ENCODE assay signal across 2 cellular contexts in the genomic region with DNA sequence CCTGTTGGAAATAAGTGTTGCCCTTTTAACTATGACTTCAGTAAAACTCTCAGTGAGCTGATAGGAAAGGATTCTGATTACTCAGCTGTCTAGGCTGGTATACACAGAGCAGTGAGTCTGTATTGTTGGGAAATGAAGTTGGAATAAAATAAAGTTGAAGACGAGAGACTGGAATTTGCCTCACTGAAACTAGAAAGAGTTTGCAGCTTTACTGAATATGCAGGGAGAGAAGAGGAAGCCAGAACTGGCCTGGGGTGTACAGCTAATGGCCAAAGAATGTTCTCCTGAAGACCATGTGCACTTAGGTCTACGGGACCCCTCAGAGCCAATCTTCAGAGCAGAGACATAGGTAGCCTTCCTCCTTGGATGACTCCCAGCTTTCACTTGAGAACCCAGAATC.
TF ChIP-seq lines count a peak whose summit lies in the region.

No MANE protein-coding gene starts in this region.

TF ChIP-seq in liver, 16 proteins besides CTCF, POLR2A, EP300 and RAD21:
- TF ChIP-seq HNF4A (conservative IDR thresholded peaks at IDR 0.05) (peak in 1 of 2 donors; percentile 25), SP1 (IDR thresholded peaks at IDR 0.05) (no peak), EGR1 (IDR thresholded peaks at IDR 0.05; ENCODE audit: low read depth in 2 of 2) (no peak), RXRA (IDR thresholded peaks at IDR 0.05) (peak in 1 of 2 donors; percentile 28), HNF4G (IDR thresholded peaks at IDR 0.05) (no peak), NR2F2 (IDR thresholded peaks at IDR 0.05) (no peak), FOXA1 (IDR thresholded peaks at IDR 0.05) (no peak), FOXA2 (IDR thresholded peaks at IDR 0.05) (no peak), JUND (IDR thresholded peaks at IDR 0.05) (no peak), YY1 (IDR thresholded peaks at IDR 0.05) (no peak)
- TF ChIP-seq, protein P1, sequence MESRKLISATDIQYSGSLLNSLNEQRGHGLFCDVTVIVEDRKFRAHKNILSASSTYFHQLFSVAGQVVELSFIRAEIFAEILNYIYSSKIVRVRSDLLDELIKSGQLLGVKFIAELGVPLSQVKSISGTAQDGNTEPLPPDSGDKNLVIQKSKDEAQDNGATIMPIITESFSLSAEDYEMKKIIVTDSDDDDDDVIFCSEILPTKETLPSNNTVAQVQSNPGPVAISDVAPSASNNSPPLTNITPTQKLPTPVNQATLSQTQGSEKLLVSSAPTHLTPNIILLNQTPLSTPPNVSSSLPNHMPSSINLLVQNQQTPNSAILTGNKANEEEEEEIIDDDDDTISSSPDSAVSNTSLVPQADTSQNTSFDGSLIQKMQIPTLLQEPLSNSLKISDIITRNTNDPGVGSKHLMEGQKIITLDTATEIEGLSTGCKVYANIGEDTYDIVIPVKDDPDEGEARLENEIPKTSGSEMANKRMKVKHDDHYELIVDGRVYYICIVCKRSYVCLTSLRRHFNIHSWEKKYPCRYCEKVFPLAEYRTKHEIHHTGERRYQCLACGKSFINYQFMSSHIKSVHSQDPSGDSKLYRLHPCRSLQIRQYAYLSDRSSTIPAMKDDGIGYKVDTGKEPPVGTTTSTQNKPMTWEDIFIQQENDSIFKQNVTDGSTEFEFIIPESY (IDR thresholded peaks at IDR 0.05) = no peak
- TF ChIP-seq, protein P2, sequence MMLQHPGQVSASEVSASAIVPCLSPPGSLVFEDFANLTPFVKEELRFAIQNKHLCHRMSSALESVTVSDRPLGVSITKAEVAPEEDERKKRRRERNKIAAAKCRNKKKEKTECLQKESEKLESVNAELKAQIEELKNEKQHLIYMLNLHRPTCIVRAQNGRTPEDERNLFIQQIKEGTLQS (IDR thresholded peaks at IDR 0.05) = no peak
- TF ChIP-seq, protein P3, sequence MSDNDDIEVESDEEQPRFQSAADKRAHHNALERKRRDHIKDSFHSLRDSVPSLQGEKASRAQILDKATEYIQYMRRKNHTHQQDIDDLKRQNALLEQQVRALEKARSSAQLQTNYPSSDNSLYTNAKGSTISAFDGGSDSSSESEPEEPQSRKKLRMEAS (IDR thresholded peaks at IDR 0.05) = no peak
- TF ChIP-seq, protein P4, sequence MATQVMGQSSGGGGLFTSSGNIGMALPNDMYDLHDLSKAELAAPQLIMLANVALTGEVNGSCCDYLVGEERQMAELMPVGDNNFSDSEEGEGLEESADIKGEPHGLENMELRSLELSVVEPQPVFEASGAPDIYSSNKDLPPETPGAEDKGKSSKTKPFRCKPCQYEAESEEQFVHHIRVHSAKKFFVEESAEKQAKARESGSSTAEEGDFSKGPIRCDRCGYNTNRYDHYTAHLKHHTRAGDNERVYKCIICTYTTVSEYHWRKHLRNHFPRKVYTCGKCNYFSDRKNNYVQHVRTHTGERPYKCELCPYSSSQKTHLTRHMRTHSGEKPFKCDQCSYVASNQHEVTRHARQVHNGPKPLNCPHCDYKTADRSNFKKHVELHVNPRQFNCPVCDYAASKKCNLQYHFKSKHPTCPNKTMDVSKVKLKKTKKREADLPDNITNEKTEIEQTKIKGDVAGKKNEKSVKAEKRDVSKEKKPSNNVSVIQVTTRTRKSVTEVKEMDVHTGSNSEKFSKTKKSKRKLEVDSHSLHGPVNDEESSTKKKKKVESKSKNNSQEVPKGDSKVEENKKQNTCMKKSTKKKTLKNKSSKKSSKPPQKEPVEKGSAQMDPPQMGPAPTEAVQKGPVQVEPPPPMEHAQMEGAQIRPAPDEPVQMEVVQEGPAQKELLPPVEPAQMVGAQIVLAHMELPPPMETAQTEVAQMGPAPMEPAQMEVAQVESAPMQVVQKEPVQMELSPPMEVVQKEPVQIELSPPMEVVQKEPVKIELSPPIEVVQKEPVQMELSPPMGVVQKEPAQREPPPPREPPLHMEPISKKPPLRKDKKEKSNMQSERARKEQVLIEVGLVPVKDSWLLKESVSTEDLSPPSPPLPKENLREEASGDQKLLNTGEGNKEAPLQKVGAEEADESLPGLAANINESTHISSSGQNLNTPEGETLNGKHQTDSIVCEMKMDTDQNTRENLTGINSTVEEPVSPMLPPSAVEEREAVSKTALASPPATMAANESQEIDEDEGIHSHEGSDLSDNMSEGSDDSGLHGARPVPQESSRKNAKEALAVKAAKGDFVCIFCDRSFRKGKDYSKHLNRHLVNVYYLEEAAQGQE (IDR thresholded peaks at IDR 0.05) = no peak

TF ChIP-seq in HepG2, 621 proteins besides CTCF, POLR2A, EP300 and RAD21:
- no peak for TF ChIP-seq TMF1 (CRISPR knock-in tag; IDR thresholded peaks at IDR 0.05; ENCODE audit: low read depth)
- 0 out of 4 replicates have a peak, but pooled peaks of 1 of the 2 experiments have one; percentile 9 for TF ChIP-seq MAFK (conservative IDR thresholded peaks at IDR 0.05 in 1 of 2, IDR thresholded peaks at IDR 0.05 in 1 of 2; ENCODE audit: low read length in 2 of 2)
- TF ChIP-seq ZC3H4 (CRISPR knock-in tag; IDR thresholded peaks at IDR 0.05; ENCODE audit: borderline replicate concordance) = no peak
- no peak for TF ChIP-seq SALL2 (CRISPR knock-in tag; IDR thresholded peaks at IDR 0.05)
- TF ChIP-seq ZNF160 (CRISPR knock-in tag; IDR thresholded peaks at IDR 0.05) = no peak
